ENCODE assay signal across 8 cellular contexts in genomic region chr22:45007946-45008852, GRCh38. TPM values are rescaled to one million over a fixed set of nuclear protein-coding genes. Genes with fewer than 3 reads are reported as not detected.
A peak's percentile ranks its signal among the peaks of the same experiment; 100 is the strongest.
DNase-seq lines count a peak whose midpoint lies in the region; ATAC-seq and TF ChIP-seq lines count a peak whose summit lies in the region.

No MANE protein-coding gene starts in this region.

- H3K27ac Mint-ChIP-seq in neural progenitor cell: no peak overlapping the region

- H3K27me3 Mint-ChIP-seq in neural progenitor cell (ENCODE audit: insufficient read depth, low read depth): peaks cover 4% of the 10 kb centered on the region

- no peaks in the 10 kb centered on the region for H3K27me3 ChIP-seq in BE2C
- peaks cover 5% of the 10 kb centered on the region for H3K27me3 ChIP-seq in neural progenitor cell

- TF ChIP-seq CTCF in BE2C (IDR thresholded peaks at IDR 0.05; ENCODE audit: low read depth, low read length) (no peak), LNCaP clone FGC (IDR thresholded peaks at IDR 0.05; ENCODE audit: control insufficient read depth, extremely low read depth, insufficient read depth) (no peak), neural progenitor cell (IDR thresholded peaks at IDR 0.05) (no peak)

- H3F3A ChIP-seq in neural progenitor cell (ENCODE audit: low read depth): peaks cover 34% of the 10 kb centered on the region

- DNase-seq in BE2C: peak; percentile 48
- DNase-seq in LNCaP clone FGC (ENCODE audit: low read depth): no peak
- peak; percentile 89 for DNase-seq in neural progenitor cell (ENCODE audit: low spot score)
- DNase-seq in GM19240 (ENCODE audit: insufficient read length, low spot score): no peak
- no peak for DNase-seq in T-helper 1 cell
- DNase-seq in stimulated activated naive CD4-positive, alpha-beta T cell (lab: John Stamatoyannopoulos, UW): no peak

- peaks cover 36% of the 10 kb centered on the region for H4K20me1 ChIP-seq in neural progenitor cell (ENCODE audit: low read depth)

- H3K27ac ChIP-seq in cingulate gyrus (ENCODE audit: low read depth, low read length): peak overlapping the region; percentile 60
- peak overlapping the region; percentile 53 for H3K27ac ChIP-seq in neural progenitor cell

- peak overlapping the region; percentile 1 for H3K9ac ChIP-seq in neural progenitor cell

- H3K4me1 ChIP-seq in BE2C: no peaks in the 10 kb centered on the region; the same call in 1 of the 2 replicates
- H3K4me1 ChIP-seq in neural progenitor cell: peaks cover 9% of the 10 kb centered on the region

- H3K4me3 ChIP-seq in BE2C (ENCODE audit: low read depth, low read length) (peak overlapping the region; percentile 86), LNCaP clone FGC (ENCODE audit: low read depth, low read length) (peak overlapping the region; percentile 42), neural progenitor cell (peak overlapping the region; percentile 97)

- H2AFZ ChIP-seq in neural progenitor cell (replicated peaks): no peak overlapping the region

- H3K36me3 ChIP-seq in BE2C: peaks cover 7% of the 10 kb centered on the region; the same call in 1 of the 2 replicates
- no peaks in the 10 kb centered on the region for H3K36me3 ChIP-seq in neural progenitor cell

- H3K9me3 ChIP-seq in BE2C: no peaks in the 10 kb centered on the region
- H3K9me3 ChIP-seq in neural progenitor cell (ENCODE audit: low read depth): no peaks in the 10 kb centered on the region

- H3K9me3 Mint-ChIP-seq in neural progenitor cell: no peaks in the 10 kb centered on the region

- peak overlapping the region; percentile 90 for H3K4me3 Mint-ChIP-seq in neural progenitor cell

- H3K36me3 Mint-ChIP-seq in neural progenitor cell: peaks cover 10% of the 10 kb centered on the region

- peaks cover 55% of the 10 kb centered on the region for H3K79me2 ChIP-seq in neural progenitor cell (ENCODE audit: low read depth)

- ATAC-seq in esophagus mucosa: no peak

- peaks cover 34% of the 10 kb centered on the region for H3K4me1 Mint-ChIP-seq in neural progenitor cell

- peak overlapping the region; percentile 99 for H3K4me2 ChIP-seq in neural progenitor cell

RNA-seq across cellular contexts. Expression of gene PHF21B, which starts 1.6 kb away (rescaled TPM):
- polyA plus RNA-seq in BE2C (2012; ENCODE audit: insufficient read depth, insufficient read length, low read depth): 24.6 TPM
- total RNA-seq in neural progenitor cell (ENCODE audit: low replicate concordance) (6.7 and 22.6 TPM in 2 replicates), esophagus mucosa (not detected)

Comparison
In these comparisons a context has a peak if more than half of its experiments do, and no peak if none do; other contexts are left out.
1. DNase-seq: peak in BE2C (single experiment) and neural progenitor cell (single experiment); none in LNCaP clone FGC (single experiment), GM19240 (single experiment), T-helper 1 cell (0 of 5) and stimulated activated naive CD4-positive, alpha-beta T cell (0 of 6).
2. H3K4me3 ChIP-seq: peak in every context shown above with its lines; median percentile 97 in neural progenitor cell; 86 in BE2C; 42 in LNCaP clone FGC.